15 cellular contexts compared by ENCODE assay signal in genomic region chr14:26765301-26765700, GRCh38.
DNase-seq lines count a peak whose midpoint lies in the region; ATAC-seq and TF ChIP-seq lines count a peak whose summit lies in the region.
"Had no signal": no experiment of that assay in that cellular context is flagged by ENCODE, and none has a peak within 500 bp of the region (broad histone marks: within the 10 kb centered on the region; RNA-seq: fewer than 3 reads in every experiment).

No MANE protein-coding gene starts in this region.

- H2AFZ ChIP-seq in PC-3 (ENCODE audit: low read length) (no peak overlapping the region), neuronal stem cell (ENCODE audit: low read length) (peak overlapping the region; percentile 30)

- H2BK120ac ChIP-seq in neuronal stem cell (ENCODE audit: low read depth, low read length): no peak overlapping the region

- no peak overlapping the region for H2AK5ac ChIP-seq in neuronal stem cell (ENCODE audit: low read depth, low read length)

- peak overlapping the region; percentile 62 for H3K27ac ChIP-seq in PC-3 (ENCODE audit: low read length)
- H3K27ac ChIP-seq in neuronal stem cell (replicated peaks; ENCODE audit: low read length): no peak overlapping the region

- no peaks in the 10 kb centered on the region for H3K36me3 ChIP-seq in PC-3 (ENCODE audit: low read depth, low read length)
- no peaks in the 10 kb centered on the region for H3K36me3 ChIP-seq in neuronal stem cell (replicated peaks in 1 of 2; ENCODE audit: control insufficient read depth in 2 of 2, insufficient read depth in 2 of 2, low read length in 2 of 2)
- H3K36me3 ChIP-seq: BE2C, HAP-1 had no signal

- no TSS peak for BruUV-seq in PC-3 (replicated peaks; lab: Mats Ljungman, UMichigan)

- intact Hi-C loops in PC-3 (cut with micrococcal nuclease): no loop called here

- H3K9me3 ChIP-seq in PC-3 (ENCODE audit: low read length) (no peaks in the 10 kb centered on the region), neuronal stem cell (replicated peaks in 1 of 2; ENCODE audit: control insufficient read depth in 2 of 2, insufficient read depth in 1 of 2, low read depth in 1 of 2, low read length in 2 of 2) (no peaks in the 10 kb centered on the region)
- H3K9me3 ChIP-seq: BE2C, HAP-1 had no signal

- DNase-seq in AG08395 (ENCODE audit: low spot score) (peak; percentile 5), PC-3 (peak; percentile 15), iris pigment epithelial cell (ENCODE audit: low read depth) (peak; percentile 40), neuronal stem cell (ENCODE audit: low spot score) (no peak), hypothalamus (lab: John Stamatoyannopoulos, UW) (no peak), cortex of kidney (lab: John Stamatoyannopoulos, UW) (no peak), GM20000 (ENCODE audit: low spot score) (no peak)
- DNase-seq in stimulated activated CD4-positive, alpha-beta T cell treated with anti-CD3 and anti-CD28 coated beads, Interleukin-2, amount 100 ng/mL, for 48 hours: no peak
- DNase-seq: BE2C; Calu3; CD4-positive, alpha-beta T cell; NCI-H1105 treated with DMSO at 0.1 percent for 48 hours; NCI-H1694 treated with DMSO at 0.1 percent for 48 hours; NCI-H2107 had no signal

- H3K14ac ChIP-seq in neuronal stem cell (ENCODE audit: low read length): no peak overlapping the region

- H3K9me2 ChIP-seq in PC-3 (replicated peaks; ENCODE audit: low read length): no peaks in the 10 kb centered on the region

- H4K20me1 ChIP-seq in PC-3 (ENCODE audit: low read length): no peaks in the 10 kb centered on the region

- H3K79me2 ChIP-seq in PC-3 (ENCODE audit: low read length): no peaks in the 10 kb centered on the region

- no peak overlapping the region for H3K23ac ChIP-seq in neuronal stem cell (ENCODE audit: low read depth, low read length, poor library complexity)

- H3K4me1 ChIP-seq in PC-3 (ENCODE audit: insufficient read depth, low read length): peaks cover 17% of the 10 kb centered on the region
- H3K4me1 ChIP-seq in neuronal stem cell (ENCODE audit: control insufficient read depth in 2 of 2, insufficient read depth in 1 of 2, low read depth in 1 of 2, low read length in 2 of 2): peaks cover 1 to 7% of the 10 kb centered on the region in 2 donors
- H3K4me1 ChIP-seq: BE2C, HAP-1 had no signal

- H3K4me2 ChIP-seq in PC-3 (ENCODE audit: low read length) (peak overlapping the region; percentile 22), neuronal stem cell (ENCODE audit: insufficient read depth, low read length, poor library complexity, severe bottlenecking) (no peak overlapping the region)

- H3K27me3 ChIP-seq in PC-3 (ENCODE audit: low read length) (no peaks in the 10 kb centered on the region), neuronal stem cell (ENCODE audit: control insufficient read depth in 3 of 3, insufficient read depth in 3 of 3, low read depth in 1 of 3, low read length in 3 of 3) (no peaks in the 10 kb centered on the region)
- H3K27me3 ChIP-seq: BE2C had no signal

- no peak overlapping the region for H4K8ac ChIP-seq in neuronal stem cell (ENCODE audit: low read depth, low read length)

- no peak overlapping the region for H3K4me3 ChIP-seq in PC-3 (ENCODE audit: low read length)
- H3K4me3 ChIP-seq in neuronal stem cell (ENCODE audit: low read length in 2 of 2): no peak overlapping the region
- H3K4me3 ChIP-seq: HAP-1 had no signal

- no peaks in the 10 kb centered on the region for H3K79me1 ChIP-seq in neuronal stem cell (ENCODE audit: low read depth, low read length)

- peak; percentile 45 for ATAC-seq in PC-3

- H2BK15ac ChIP-seq in neuronal stem cell (ENCODE audit: low read length): no peak overlapping the region

- CTCF ChIA-PET in PC-3 (lab: Charles Lee): interaction anchor here (0.6 kb wide), 1 partner anchor 220 kb away, joined by 4 read pairs; no protein-coding TSS in a partner anchor

- no peak overlapping the region for H3K4ac ChIP-seq in neuronal stem cell (ENCODE audit: low read length)

- no peak overlapping the region for H3K18ac ChIP-seq in neuronal stem cell (ENCODE audit: low read length)

- no peak overlapping the region for H4K91ac ChIP-seq in neuronal stem cell (ENCODE audit: low read depth, low read length, poor library complexity)

- TF ChIP-seq CTCF in PC-3 (conservative IDR thresholded peaks at IDR 0.05; ENCODE audit: low read depth, low read length) (no peak), GM20000 (IDR thresholded peaks at IDR 0.05; ENCODE audit: extremely low read depth, missing control alignments) (no peak)

- no peaks in the 10 kb centered on the region for H3F3A ChIP-seq in PC-3 (ENCODE audit: low read length, unreplicated experiment)

- POLR2A ChIA-PET in PC-3 (lab: Charles Lee; ENCODE audit: unreplicated experiment): no interaction called here

- no peak overlapping the region for H2BK5ac ChIP-seq in neuronal stem cell (ENCODE audit: low read length)

- no peak overlapping the region for H2BK12ac ChIP-seq in neuronal stem cell (ENCODE audit: low read length)

- H3K9ac ChIP-seq in PC-3 (ENCODE audit: low read length): peak overlapping the region; percentile 4; the same call in 1 of the 2 replicates
- H3K9ac ChIP-seq in neuronal stem cell (ENCODE audit: low read depth, low read length, poor library complexity): no peak overlapping the region

Comparison
In these comparisons a context has a peak if more than half of its experiments do, and no peak if none do; other contexts are left out.
1. DNase-seq: peak in AG08395 (single experiment), PC-3 (single experiment) and iris pigment epithelial cell (single experiment); none in neuronal stem cell (single experiment), stimulated activated CD4-positive, alpha-beta T cell treated with anti-CD3 and anti-CD28 coated beads, Interleukin-2, amount 100 ng/mL, for 48 hours (0 of 2), hypothalamus (0 of 51), cortex of kidney (single experiment) and GM20000 (single experiment).